Comparison of ENCODE assay signal across 15 cellular contexts in genomic region chr13:32901994-32902780, GRCh38.
DNase-seq lines count a peak whose midpoint lies in the region; ATAC-seq, FAIRE-seq and TF ChIP-seq lines count a peak whose summit lies in the region.
"Had no signal": no experiment of that assay in that cellular context is flagged by ENCODE, and none has a peak within 500 bp of the region (broad histone marks: within the 10 kb centered on the region; RNA-seq: fewer than 3 reads in every experiment).

No MANE protein-coding gene starts in this region.

- H3K4me3 ChIP-seq in esophagus (ENCODE audit: low read depth in 1 of 2, low read length in 2 of 2) (no peak overlapping the region), mesenchymal stem cell (ENCODE audit: insufficient read depth in 1 of 2, low read depth in 1 of 2, low read length in 2 of 2) (peak overlapping the region in 1 of 2 experiments; percentile 68), suprapubic skin (peak overlapping the region; percentile 17)
- H3K4me3 ChIP-seq: PC-9 had no signal

- H3K27me3 ChIP-seq in esophagus (ENCODE audit: control insufficient read depth in 1 of 2, insufficient read depth in 2 of 2, low read length in 2 of 2) = no peaks in the 10 kb centered on the region
- H3K27me3 ChIP-seq in mesenchymal stem cell (ENCODE audit: control insufficient read depth in 1 of 2, insufficient read depth in 1 of 2, low read length in 2 of 2) = no peaks in the 10 kb centered on the region
- H3K27me3 ChIP-seq in suprapubic skin = no peaks in the 10 kb centered on the region

- no peak overlapping the region for H4K8ac ChIP-seq in mesenchymal stem cell (ENCODE audit: low read length)

- H3K9me3 ChIP-seq in esophagus (ENCODE audit: control insufficient read depth in 2 of 2, insufficient read depth in 1 of 2, low read depth in 1 of 2, low read length in 1 of 2) (no peaks in the 10 kb centered on the region), mesenchymal stem cell (ENCODE audit: control insufficient read depth, low read length) (no peaks in the 10 kb centered on the region), suprapubic skin (no peaks in the 10 kb centered on the region)

- WGBS in esophagus, 2 donors = 42 to 54% methylated on average over 3 of the region's 3 CpGs
- 89% methylated on average over 3 of the region's 3 CpGs for WGBS in mesenchymal stem cell
- WGBS in suprapubic skin = 42% methylated on average over 3 of the region's 3 CpGs

- peak overlapping the region; percentile 73 for H3K9ac ChIP-seq in mesenchymal stem cell (ENCODE audit: low read length)
- H3K9ac ChIP-seq: parathyroid adenoma had no signal

- H2BK15ac ChIP-seq in mesenchymal stem cell (ENCODE audit: low read depth, poor library complexity, severe bottlenecking) = no peak overlapping the region

- no peak for FAIRE-seq in GM12892 (lab: Jason Lieb, UNC)
- FAIRE-seq: GM12891 had no signal

- no peak overlapping the region for H3K14ac ChIP-seq in mesenchymal stem cell (ENCODE audit: low read length in 2 of 2)

- TF ChIP-seq CTCF in suprapubic skin (IDR thresholded peaks at IDR 0.05) = no peak

- H2AK5ac ChIP-seq in mesenchymal stem cell (ENCODE audit: low read length, severe bottlenecking) = no peak overlapping the region

- H3K79me1 ChIP-seq in mesenchymal stem cell (replicated peaks; ENCODE audit: low read length, poor library complexity, severe bottlenecking) = no peaks in the 10 kb centered on the region

- no peak overlapping the region for H2AFZ ChIP-seq in mesenchymal stem cell (ENCODE audit: low read depth, low read length)
- H2AFZ ChIP-seq: parathyroid adenoma, PC-9 had no signal

- H3K4me1 ChIP-seq in esophagus (ENCODE audit: control insufficient read depth in 2 of 2, insufficient read depth in 2 of 2, low read length in 1 of 2) = no peaks in the 10 kb centered on the region
- H3K4me1 ChIP-seq in mesenchymal stem cell (ENCODE audit: control insufficient read depth, insufficient read depth, low read depth, low read length) = peaks cover 2% of the 10 kb centered on the region
- peaks cover 22% of the 10 kb centered on the region for H3K4me1 ChIP-seq in suprapubic skin
- H3K4me1 ChIP-seq: parathyroid adenoma had no signal

- H3K18ac ChIP-seq in mesenchymal stem cell (ENCODE audit: low read depth in 1 of 2, low read length in 2 of 2) = no peak overlapping the region

- TF ChIP-seq POLR2A in suprapubic skin (IDR thresholded peaks at IDR 0.05) (no peak), GM12892 (IDR thresholded peaks at IDR 0.05; ENCODE audit: low read depth, low read length) (no peak)

- H2BK5ac ChIP-seq in mesenchymal stem cell (ENCODE audit: low read depth, low read length, poor library complexity, severe bottlenecking) = no peak overlapping the region

- peak; percentile 85 for DNase-seq in MV-4-11 (lab: John Stamatoyannopoulos, UW)
- DNase-seq in mesenchymal stem cell = no peak
- no peak for DNase-seq in suprapubic skin (ENCODE audit: low spot score in 2 of 2)
- DNase-seq in cortex of kidney (lab: John Stamatoyannopoulos, UW) = no peak
- no peak for DNase-seq in NCI-H1105 (lab: John Stamatoyannopoulos, UW)
- DNase-seq in GM12892 (ENCODE audit: insufficient read length) = no peak
- DNase-seq: activated CD4-positive, alpha-beta T cell treated with anti-CD3 and anti-CD28 coated beads, Interleukin-2, amount 10 ng/mL, durations not matched to agents 24 days and 14 days; activated T-cell treated with anti-CD3 and anti-CD28 coated beads, Interleukin-2, amount 50 U/mL, for 72 hours; amniotic stem cell; PC-9; stimulated activated CD8-positive, alpha-beta memory T cell treated with anti-CD3 and anti-CD28 coated beads, Interleukin-4, amount 100 ng/mL, for 48 hours had no signal

- no peak overlapping the region for H3K4ac ChIP-seq in mesenchymal stem cell (ENCODE audit: low read depth in 1 of 2, low read length in 2 of 2)

- no peak overlapping the region for H4K91ac ChIP-seq in mesenchymal stem cell (ENCODE audit: low read length)

- no peak overlapping the region for H3K4me2 ChIP-seq in mesenchymal stem cell (ENCODE audit: low read length, poor library complexity, severe bottlenecking)
- H3K4me2 ChIP-seq: PC-9 had no signal

- H2BK12ac ChIP-seq in mesenchymal stem cell (ENCODE audit: low read length in 2 of 2) = no peak overlapping the region

- no peaks in the 10 kb centered on the region for H3K36me3 ChIP-seq in esophagus (ENCODE audit: control insufficient read depth in 2 of 2, insufficient read depth in 2 of 2, low read length in 1 of 2)
- H3K36me3 ChIP-seq in mesenchymal stem cell (ENCODE audit: control insufficient read depth in 1 of 2, insufficient read depth in 2 of 2, low read depth in 1 of 2, low read length in 2 of 2) = no peaks in the 10 kb centered on the region
- no peaks in the 10 kb centered on the region for H3K36me3 ChIP-seq in suprapubic skin

- H3K27ac ChIP-seq in esophagus (ENCODE audit: low read depth in 2 of 2, low read length in 1 of 2) (peak overlapping the region; percentile 7 to 34), mesenchymal stem cell (ENCODE audit: low read length, poor library complexity, severe bottlenecking) (no peak overlapping the region), suprapubic skin (peak overlapping the region; percentile 69)
- H3K27ac ChIP-seq: parathyroid adenoma, PC-9 had no signal

- H2BK120ac ChIP-seq in mesenchymal stem cell (ENCODE audit: low read depth, low read length) = no peak overlapping the region

- no peak for TF ChIP-seq EP300 in suprapubic skin (IDR thresholded peaks at IDR 0.05)

- H3K23ac ChIP-seq in mesenchymal stem cell (ENCODE audit: low read length in 2 of 2) = no peak overlapping the region

- no peak for ATAC-seq in GM21825 (IDR thresholded peaks at IDR 0.05; ENCODE audit: unreplicated experiment)
- ATAC-seq: activated T-cell treated with anti-CD3 and anti-CD28 coated beads, Interleukin-2, amount 50 U/mL, for 72 hours had no signal
